In genomic region chr17:50817838-50818237, GRCh38 we compare ENCODE assay signal across 14 cellular contexts. TPM values are rescaled to one million over a fixed set of nuclear protein-coding genes. Genes with fewer than 3 reads are reported as not detected.
DNase-seq lines count a peak whose midpoint lies in the region; ATAC-seq and TF ChIP-seq lines count a peak whose summit lies in the region.
"Had no signal": no experiment of that assay in that cellular context is flagged by ENCODE, and none has a peak within 500 bp of the region (broad histone marks: within the 10 kb centered on the region; RNA-seq: fewer than 3 reads in every experiment).

No MANE protein-coding gene starts in this region.

- no peak overlapping the region for H3K4me3 ChIP-seq in H7 (ENCODE audit: insufficient read depth, low read depth, low read length)
- no peak overlapping the region for H3K4me3 ChIP-seq in Panc1 (ENCODE audit: low read depth in 2 of 2, low read length in 2 of 2)
- no peak overlapping the region for H3K4me3 ChIP-seq in epithelial cell of esophagus (ENCODE audit: low read length)
- no peak overlapping the region for H3K4me3 ChIP-seq in skin epidermis
- no peak overlapping the region for H3K4me3 ChIP-seq in heart right ventricle
- H3K4me3 ChIP-seq: testis had no signal

- H3K27me3 ChIP-seq in H7 (ENCODE audit: control insufficient read depth, insufficient read depth, low read length) (no peaks in the 10 kb centered on the region), Panc1 (ENCODE audit: control insufficient read depth, insufficient read depth, low read length) (peaks cover 2% of the 10 kb centered on the region), heart right ventricle (peaks cover 0 to 7% (median 0%) of the 10 kb centered on the region in 7 donors)
- H3K27me3 ChIP-seq: testis had no signal

- CTCF ChIA-PET in Panc1 (lab: Charles Lee) = no interaction called here

- intact Hi-C loops in Panc1 (cut with micrococcal nuclease; ENCODE audit: unreplicated experiment) (no loop called here), heart right ventricle (cut with DNase I) (loop anchor here in 1 of 10 donors (1.0 kb wide), 1 partner anchor 24 kb away; no protein-coding TSS in a partner anchor)

- H3K4me1 ChIP-seq in Panc1 (ENCODE audit: control insufficient read depth, insufficient read depth, low read length) = no peaks in the 10 kb centered on the region
- peaks cover 0 to 7% (median 0%) of the 10 kb centered on the region in 9 donors for H3K4me1 ChIP-seq in heart right ventricle
- H3K4me1 ChIP-seq: testis had no signal

- H3K27ac ChIP-seq in Panc1 (ENCODE audit: low read length) (no peak overlapping the region), skin epidermis (peak overlapping the region in 12 of 21 experiments; percentile 10 to 73 (median 56)), heart right ventricle (no peak overlapping the region)
- H3K27ac ChIP-seq: lower lobe of right lung, testis had no signal

- H3K9me3 ChIP-seq in Panc1 (ENCODE audit: control insufficient read depth, insufficient read depth, low read depth, low read length) (peaks cover 5% of the 10 kb centered on the region; the same call in 1 of the 2 replicates), heart right ventricle (peaks cover 0 to 5% (median 0%) of the 10 kb centered on the region in 11 donors)
- H3K9me3 ChIP-seq: lower lobe of right lung, testis had no signal

- no peak for TF ChIP-seq CTCF in Panc1 (IDR thresholded peaks at IDR 0.05)
- no peak for TF ChIP-seq CTCF in epithelial cell of esophagus (IDR thresholded peaks at IDR 0.05; ENCODE audit: insufficient read depth, low read depth, low read length, missing control alignments)
- TF ChIP-seq CTCF in heart right ventricle (IDR thresholded peaks at IDR 0.05) = no peak

- DNase-seq in H7 (peak; percentile 46), Panc1 (ENCODE audit: low read depth, low spot score) (no peak), epithelial cell of esophagus (ENCODE audit: low read depth) (peak; percentile 86), ecto neural progenitor cell (ENCODE audit: low spot score) (no peak), heart right ventricle (no peak), NCI-H748 treated with DMSO at 0.1 percent for 48 hours (lab: John Stamatoyannopoulos, UW) (no peak)
- DNase-seq in NK-92 treated with Interleukin-12 subunit alpha and Interleukin-12 subunit beta, amount 100 ng/mL, for 24 hours (lab: John Stamatoyannopoulos, UW) = no peak
- DNase-seq: NCI-H1092 had no signal

- POLR2A ChIA-PET in Panc1 (lab: Charles Lee) = no interaction called here

- no TSS peak for BruUV-seq in Panc1 (replicated peaks; lab: Mats Ljungman, UMichigan)

- H3K36me3 ChIP-seq in H7 (replicated peaks; ENCODE audit: control insufficient read depth, insufficient read depth, low read length) (no peaks in the 10 kb centered on the region), Panc1 (ENCODE audit: control insufficient read depth, insufficient read depth, low read length) (no peaks in the 10 kb centered on the region), heart right ventricle (no peaks in the 10 kb centered on the region)
- H3K36me3 ChIP-seq: lower lobe of right lung had no signal

- peak; percentile 68; the same call in 1 of the 2 replicates for ATAC-seq in Panc1
- ATAC-seq in heart right ventricle = no peak

- in situ Hi-C loops in Panc1 (cut with HindIII; ENCODE audit: low pct_unique_long_range_greater_than_20kb, low sequenced_read_pairs) = no loop called here

- 51 to 57% methylated on average over 7 of the region's 7 CpGs for WGBS in heart right ventricle, 2 donors

RNA-seq across cellular contexts. Expression of gene WFIKKN2, which starts 17.5 kb away (rescaled TPM):
- not detected in 2 replicates for total RNA-seq in H7 (2014; rRNA removed; shearing (Covaris generic))
- total RNA-seq in Panc1 (2021; ENCODE audit: unreplicated experiment) (0.05 TPM), heart right ventricle (1 to 10 TPM in 2 of 10 donors, under 1 TPM in 8; 0.22 to 1.7 (median 0.54) TPM)
- polyA plus RNA-seq in Panc1 (2012; ENCODE audit: insufficient read length) = not detected
- polyA plus RNA-seq in heart right ventricle = under 1 TPM; 0.10 to 0.51 TPM
- total RNA-seq: activated naive CD8-positive, alpha-beta T cell treated with anti-CD3 and anti-CD28 coated beads for 36 hours had no signal

RNA-seq across cellular contexts. Expression of gene TOB1, which starts 48.3 kb away (rescaled TPM):
- total RNA-seq in H7 (2014; rRNA removed; shearing (Covaris generic)) = 5.2 and 8.6 TPM in 2 replicates
- total RNA-seq in Panc1 (2021; ENCODE audit: unreplicated experiment) (117 TPM), heart right ventricle (100 to 1,000 TPM in 6 of 10 donors, 10 to 100 TPM in 4; 54.7 to 134 (median 106) TPM)
- 82.6 TPM for polyA plus RNA-seq in Panc1 (2012; ENCODE audit: insufficient read length)
- polyA plus RNA-seq in heart right ventricle = 10 to 100 TPM; 15.6 to 31.7 TPM

RNA-seq across cellular contexts. Expression of gene ANKRD40CL, which starts 50.5 kb away (rescaled TPM):
- not detected in 2 replicates for total RNA-seq in H7 (2014; rRNA removed; shearing (Covaris generic))
- total RNA-seq in Panc1 (2021; ENCODE audit: unreplicated experiment) = not detected
- polyA plus RNA-seq in Panc1 (2012; ENCODE audit: insufficient read length) = not detected
- total RNA-seq in heart right ventricle = not detected
- polyA plus RNA-seq in heart right ventricle = not detected
- total RNA-seq: activated naive CD8-positive, alpha-beta T cell treated with anti-CD3 and anti-CD28 coated beads for 36 hours; cerebellum; fibroblast of lung; lower lobe of right lung; testis had no signal
- polyA plus RNA-seq: fibroblast of lung had no signal

Comparison
In these comparisons a context has a peak if more than half of its experiments do, and no peak if none do; other contexts are left out.
1. DNase-seq: peak in H7 (single experiment) and epithelial cell of esophagus (single experiment); none in Panc1 (single experiment), ecto neural progenitor cell (single experiment), heart right ventricle (0 of 2), NCI-H748 treated with DMSO at 0.1 percent for 48 hours (single experiment) and NK-92 treated with Interleukin-12 subunit alpha and Interleukin-12 subunit beta, amount 100 ng/mL, for 24 hours (single experiment).
2. H3K27ac ChIP-seq: peak in skin epidermis (12 of 21); none in Panc1 (single experiment) and heart right ventricle (0 of 10).